In the genomic region with DNA sequence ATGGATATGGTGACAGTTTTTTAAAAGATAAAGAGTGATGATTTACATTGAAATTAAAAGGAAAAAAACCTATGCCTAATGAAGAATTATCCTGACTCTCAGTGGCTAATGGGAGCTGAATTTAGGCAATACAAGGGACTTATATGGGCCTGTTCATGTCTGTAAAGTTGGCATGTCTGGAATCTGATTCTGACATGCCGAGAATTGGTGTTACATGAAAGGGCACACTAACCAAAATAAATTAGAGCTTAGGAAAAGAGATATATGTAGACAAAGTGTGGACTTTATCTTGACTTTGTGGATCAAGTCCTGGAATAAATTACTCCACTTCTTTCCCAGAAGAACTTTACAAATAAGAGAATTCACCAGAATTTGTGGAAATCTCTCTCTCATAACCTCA, we compare ENCODE assay signal across 8 cellular contexts. TPM values are rescaled to one million over a fixed set of nuclear protein-coding genes. Genes with fewer than 3 reads are reported as not detected.
A peak's percentile ranks its signal among the peaks of the same experiment; 100 is the strongest.
DNase-seq lines count a peak whose midpoint lies in the region; ATAC-seq and TF ChIP-seq lines count a peak whose summit lies in the region.

No MANE protein-coding gene starts in this region.

- H3K36me3 Mint-ChIP-seq in MCF 10A (ENCODE audit: insufficient read depth, unreplicated experiment) = peaks cover 33% of the 10 kb centered on the region

- H3K27me3 ChIP-seq in left ventricle myocardium inferior (ENCODE audit: low read depth) = no peaks in the 10 kb centered on the region

- peak overlapping the region; percentile 97 for H3K27ac Mint-ChIP-seq in MCF 10A (ENCODE audit: low read depth, unreplicated experiment)

- no peak for ATAC-seq in GM18517 (IDR thresholded peaks at IDR 0.05; ENCODE audit: unreplicated experiment)

- H3K27ac ChIP-seq in left ventricle myocardium inferior (replicated peaks) = peak overlapping the region; percentile 95
- H3K27ac ChIP-seq in mesodermal cell (ENCODE audit: low read depth, low read length, severe bottlenecking) = peak overlapping the region; percentile 90

- H3K9me3 Mint-ChIP-seq in MCF 10A (ENCODE audit: unreplicated experiment) = no peaks in the 10 kb centered on the region

- intact Hi-C loops in left ventricle myocardium inferior (cut with micrococcal nuclease) (loop anchor here (10.0 kb wide), 1 partner anchor 98 kb away; a partner anchor contains a TSS), cardiac septum (cut with DNase I) (no loop called here), MCF 10A (cut with micrococcal nuclease) (no loop called here)

- H3K4me3 ChIP-seq in left ventricle myocardium inferior = peak overlapping the region; percentile 80
- H3K4me3 ChIP-seq in mesodermal cell (ENCODE audit: extremely low read depth, insufficient read depth, low read length, poor library complexity, severe bottlenecking) = peak overlapping the region; percentile 82

- peaks cover 34% of the 10 kb centered on the region for H3K4me1 Mint-ChIP-seq in MCF 10A (ENCODE audit: insufficient read depth, unreplicated experiment)

- DNase-seq in left ventricle myocardium inferior = no peak
- no peak for DNase-seq in cardiac septum (ENCODE audit: low spot score)
- no peak for DNase-seq in MCF 10A (ENCODE audit: unreplicated experiment)
- DNase-seq in foreskin melanocyte = no peak
- DNase-seq in GOT3 (lab: John Stamatoyannopoulos, UW) = no peak
- no peak for DNase-seq in UCSD-AML1 (lab: John Stamatoyannopoulos, UW; ENCODE audit: unreplicated experiment)

- no peaks in the 10 kb centered on the region for H3K27me3 Mint-ChIP-seq in MCF 10A (ENCODE audit: insufficient read depth, unreplicated experiment)

- POLR2A ChIA-PET in MCF 10A (lab: Yijun Ruan, JAX) = interaction anchor here (0.6 to 4.8 kb wide), 33 partner anchors 7 to 1141 kb away, joined by 3 to 214 read pairs (median 7); a partner anchor contains a TSS

- TF ChIP-seq CTCF in left ventricle myocardium inferior (IDR thresholded peaks at IDR 0.05; ENCODE audit: borderline replicate concordance) (no peak), MCF 10A (IDR thresholded peaks at IDR 0.05; ENCODE audit: unreplicated experiment) (no peak)

- peak overlapping the region; percentile 92 for H3K4me3 Mint-ChIP-seq in MCF 10A (ENCODE audit: unreplicated experiment)

- H3K9me3 ChIP-seq in left ventricle myocardium inferior (replicated peaks) = no peaks in the 10 kb centered on the region
- H3K9me3 ChIP-seq in mesodermal cell (ENCODE audit: control insufficient read depth, low read length) = no peaks in the 10 kb centered on the region

- BruUV-seq in MCF 10A (replicated peaks; lab: Mats Ljungman, UMichigan) = no TSS peak

- CTCF ChIA-PET in MCF 10A (lab: Yijun Ruan, JAX) = interaction anchor here (1.1 to 6.0 kb wide), 6 partner anchors 10 to 142 kb away, joined by 3 to 40 read pairs (median 4); a partner anchor contains a TSS

- no peaks in the 10 kb centered on the region for H3K36me3 ChIP-seq in left ventricle myocardium inferior
- peaks cover 41% of the 10 kb centered on the region for H3K36me3 ChIP-seq in mesodermal cell (ENCODE audit: control insufficient read depth, insufficient read depth, low read length)

- H3K4me1 ChIP-seq in left ventricle myocardium inferior = peaks cover 83% of the 10 kb centered on the region
- H3K4me1 ChIP-seq in mesodermal cell (ENCODE audit: control insufficient read depth, insufficient read depth, low read length, poor library complexity, severe bottlenecking) = no peaks in the 10 kb centered on the region

- WGBS in mesodermal cell (ENCODE audit: insufficient coverage in 2 of 2), 2 experiments = 67% methylated on average over 1 of the region's 1 CpG; no CpG with 5 or more reads in 1 of the 2 experiments

RNA-seq across cellular contexts. Expression of a gene that starts 1.1 kb away (rescaled TPM):
- total RNA-seq in left ventricle myocardium inferior (11.3 TPM), cardiac septum (13.0 TPM), MCF 10A (2022) (31.6 and 31.8 TPM in 2 replicates)
- 37.7 TPM for polyA plus RNA-seq in mesodermal cell (2013, experiment 1 of 2)
- 39.3 TPM for polyA plus RNA-seq in mesodermal cell (2013, experiment 2 of 2)

RNA-seq across cellular contexts. Expression of a gene that starts 36.5 kb away (rescaled TPM):
- 348 TPM for total RNA-seq in left ventricle myocardium inferior
- 433 TPM for total RNA-seq in cardiac septum
- total RNA-seq in MCF 10A (2022) = 1,052 and 1,334 TPM in 2 replicates
- polyA plus RNA-seq in mesodermal cell (2013, experiment 1 of 2) = 1,475 TPM
- 1,549 TPM for polyA plus RNA-seq in mesodermal cell (2013, experiment 2 of 2)
